ENCODE assay signal across 8 cellular contexts in genomic region chr17:45969726-45970125, GRCh38. TPM values are rescaled to one million over a fixed set of nuclear protein-coding genes. Genes with fewer than 3 reads are reported as not detected.
"Had no signal": no experiment of that assay in that cellular context is flagged by ENCODE, and none has a peak within 500 bp of the region (broad histone marks: within the 10 kb centered on the region; RNA-seq: fewer than 3 reads in every experiment).

No MANE protein-coding gene starts in this region.

- ATAC-seq: GM23338, HCT116, K562 had no signal

- H3K4me1 Mint-ChIP-seq: GM23338 had no signal

- H3K4me3 Mint-ChIP-seq: GM23338 had no signal

- H3K4me3 ChIP-seq: GM23338, HAP-1, K562 had no signal

- H3K36me3 ChIP-seq: HAP-1 had no signal

- H3K9me3 ChIP-seq: HAP-1 had no signal

- H2AFZ ChIP-seq: GM23338 had no signal

- DNase-seq: H7, KG1 had no signal

- H3K4me2 ChIP-seq: GM23338 had no signal

- H3K9me3 Mint-ChIP-seq: GM23338 had no signal

- H3K27ac Mint-ChIP-seq: GM23338 had no signal

- FAIRE-seq: K562 had no signal

- H3K4me1 ChIP-seq: HAP-1 had no signal

RNA-seq across cellular contexts. Expression of gene STH, which starts 29.3 kb away (rescaled TPM):
- total RNA-seq: GM23338, H4, H7, HT-29, K562 had no signal
- polyA plus RNA-seq: K562 had no signal
